8 cellular contexts compared by ENCODE assay signal in the genomic region with DNA sequence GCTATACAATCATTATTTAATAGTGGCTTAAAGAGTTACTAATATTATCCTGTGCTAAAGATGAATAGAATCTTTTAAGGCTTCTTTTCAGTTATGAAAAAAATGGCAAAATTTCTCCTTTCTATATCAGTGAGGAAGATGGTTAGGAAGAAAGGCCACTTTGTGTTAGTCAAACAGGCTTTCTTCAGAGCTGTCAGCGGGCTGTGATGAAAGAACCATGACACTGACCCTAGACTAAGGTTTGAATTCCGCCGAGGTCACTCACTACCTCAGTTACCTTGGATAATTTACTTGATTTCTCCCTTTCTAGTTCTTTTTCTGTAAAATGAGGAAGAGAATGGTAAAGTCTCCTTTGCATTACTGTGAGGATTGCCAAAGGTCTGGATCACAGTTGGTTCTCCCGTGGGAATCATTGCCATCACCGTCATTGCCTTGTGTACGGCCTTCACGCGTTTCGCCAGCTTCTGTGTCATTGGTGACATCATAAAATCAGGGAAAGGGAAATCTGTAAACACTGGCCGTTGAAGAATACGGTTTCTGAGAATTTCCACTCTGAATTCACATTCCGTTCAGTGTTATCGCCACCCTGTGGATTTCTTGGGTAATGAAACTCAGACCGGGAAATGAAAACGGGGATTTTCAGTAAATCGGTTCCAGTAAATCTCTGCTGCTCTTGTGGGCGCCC.
DNase-seq lines count a peak whose midpoint lies in the region; ATAC-seq and TF ChIP-seq lines count a peak whose summit lies in the region.

No MANE protein-coding gene starts in this region.

- peak overlapping the region; percentile 25 for H3K9ac ChIP-seq in mucosa of stomach (ENCODE audit: low read length)

- H3K27me3 ChIP-seq in mucosa of stomach (ENCODE audit: control insufficient read depth, insufficient read depth, low read length): no peaks in the 10 kb centered on the region

- no peaks in the 10 kb centered on the region for H3K36me3 ChIP-seq in mucosa of stomach (ENCODE audit: control insufficient read depth, insufficient read depth, low read length)

- H3K4me1 ChIP-seq in mucosa of stomach (ENCODE audit: control insufficient read depth, insufficient read depth, low read length): no peaks in the 10 kb centered on the region

- ATAC-seq in GM19463 (IDR thresholded peaks at IDR 0.05; ENCODE audit: unreplicated experiment): peak; percentile 95

- peak overlapping the region; percentile 10 for H3K4me3 ChIP-seq in epithelial cell of esophagus (ENCODE audit: low read length)
- no peak overlapping the region for H3K4me3 ChIP-seq in mucosa of stomach (ENCODE audit: low read length)

- peak; percentile 93 for TF ChIP-seq CTCF in epithelial cell of esophagus (IDR thresholded peaks at IDR 0.05; ENCODE audit: insufficient read depth, low read depth, low read length, missing control alignments)

- peak; percentile 11 for DNase-seq in CMK (ENCODE audit: low read depth)
- DNase-seq in HS-5 (ENCODE audit: low read depth): peak; percentile 91
- peak; percentile 65 for DNase-seq in NOMO-1 treated with dmso at 0.1 percent for 144 hours (lab: John Stamatoyannopoulos, UW; ENCODE audit: unreplicated experiment)
- peak; percentile 30 for DNase-seq in activated CD8-positive, alpha-beta memory T cell treated with anti-CD3 and anti-CD28 coated beads, Interleukin-2, amount 50 U/mL, for 24 hours (ENCODE audit: extremely low read depth)
- DNase-seq in epithelial cell of esophagus (ENCODE audit: low read depth): peak; percentile 90
- DNase-seq in stimulated activated CD8-positive, alpha-beta memory T cell treated with anti-CD3 and anti-CD28 coated beads, Interleukin-4, amount 100 ng/mL, for 48 hours: peak; percentile 72

- H3K9me3 ChIP-seq in mucosa of stomach (ENCODE audit: control insufficient read depth, low read length): no peaks in the 10 kb centered on the region

Comparison
In these comparisons a context has a peak if more than half of its experiments do, and no peak if none do; other contexts are left out.
1. DNase-seq: peak in every context shown above with its lines; median percentile 91 in HS-5; 90 in epithelial cell of esophagus; 72 in stimulated activated CD8-positive, alpha-beta memory T cell treated with anti-CD3 and anti-CD28 coated beads, Interleukin-4, amount 100 ng/mL, for 48 hours; 65 in NOMO-1 treated with dmso at 0.1 percent for 144 hours; 30 in activated CD8-positive, alpha-beta memory T cell treated with anti-CD3 and anti-CD28 coated beads, Interleukin-2, amount 50 U/mL, for 24 hours; 11 in CMK.